ENCODE assay signal across 1 cellular context in genomic region chr1:168760241-168760640, GRCh38.
TF ChIP-seq lines count a peak whose summit lies in the region.

No MANE protein-coding gene starts in this region.

TF ChIP-seq in H1, 55 proteins besides CTCF, POLR2A, EP300 and RAD21 (continued from another document):
- TF ChIP-seq CHD7 (IDR thresholded peaks at IDR 0.05; ENCODE audit: insufficient replicate concordance, low read length) (no peak), CHD2 (IDR thresholded peaks at IDR 0.05; ENCODE audit: low read length) (no peak), TAF7 (optimal IDR thresholded peaks at IDR 0.05; ENCODE audit: borderline replicate concordance, low read depth, low read length) (no peak), EGR1 (IDR thresholded peaks at IDR 0.05; ENCODE audit: borderline replicate concordance, low read depth, low read length) (no peak), EZH2 (IDR thresholded peaks at IDR 0.05; ENCODE audit: low read depth, low read length, severe bottlenecking) (no peak), SUZ12 (IDR thresholded peaks at IDR 0.05; ENCODE audit: low read length) (no peak), CBX8 (IDR thresholded peaks at IDR 0.05; ENCODE audit: borderline replicate concordance, low read depth, low read length) (no peak), NANOG (IDR thresholded peaks at IDR 0.05; ENCODE audit: insufficient read depth, low read depth, low read length, poor library complexity, severe bottlenecking) (no peak), CEBPB (IDR thresholded peaks at IDR 0.05; ENCODE audit: low read depth, low read length) (no peak), ASH2L (IDR thresholded peaks at IDR 0.05; ENCODE audit: low read length) (no peak), POLR2AphosphoS5 (IDR thresholded peaks at IDR 0.05; ENCODE audit: low read depth, low read length) (no peak), SIN3A (conservative IDR thresholded peaks at IDR 0.05 in 1 of 2, IDR thresholded peaks at IDR 0.05 in 1 of 2; ENCODE audit: low read depth in 1 of 2, low read length in 2 of 2) (no peak), CREB1 (IDR thresholded peaks at IDR 0.05) (no peak), RFX5 (IDR thresholded peaks at IDR 0.05; ENCODE audit: borderline replicate concordance, low read depth, low read length) (no peak), JUN (IDR thresholded peaks at IDR 0.05; ENCODE audit: low read depth, low read length) (no peak), KDM1A (IDR thresholded peaks at IDR 0.05; ENCODE audit: borderline replicate concordance, low read length) (no peak), MAX (IDR thresholded peaks at IDR 0.05) (no peak)
